1 cellular context compared by ENCODE assay signal in genomic region chr9:128829477-128830251, GRCh38.
TF ChIP-seq lines count a peak whose summit lies in the region.

Gene SPOUT1 (minus strand): TSS chr9:128829794. CDS start chr9:128829780, 14 bp downstream.

TF ChIP-seq in HepG2, 621 proteins besides CTCF, POLR2A, EP300 and RAD21 (continued from another document and continues in another):
- TF ChIP-seq ZBTB42 (CRISPR knock-in tag; IDR thresholded peaks at IDR 0.05) (no peak), ZBTB4 (CRISPR knock-in tag; IDR thresholded peaks at IDR 0.05; ENCODE audit: borderline replicate concordance) (peak; percentile 42; the same call in 1 of the 2 replicates), KDM2A (CRISPR knock-in tag; IDR thresholded peaks at IDR 0.05; ENCODE audit: borderline replicate concordance, low read depth) (peak; percentile 100), KMT2A (CRISPR knock-in tag; IDR thresholded peaks at IDR 0.05) (peak; percentile 84; the same call in 1 of the 2 replicates), ZBTB10 (CRISPR knock-in tag; IDR thresholded peaks at IDR 0.05; ENCODE audit: borderline replicate concordance) (no peak; the same call in 1 of the 2 replicates), ETV5 (CRISPR knock-in tag; IDR thresholded peaks at IDR 0.05; ENCODE audit: borderline replicate concordance) (peak; percentile 76), TEAD3 (CRISPR knock-in tag; optimal IDR thresholded peaks at IDR 0.05; ENCODE audit: borderline replicate concordance) (peak; percentile 67), ATF1 (CRISPR knock-in tag; IDR thresholded peaks at IDR 0.05) (0 out of 2 replicates have a peak, but pooled peaks have one; percentile 19), REST (IDR thresholded peaks at IDR 0.05; ENCODE audit: borderline replicate concordance in 1 of 2, low read depth in 1 of 2, low read length in 2 of 2) (no peak), HIVEP1 (CRISPR knock-in tag; IDR thresholded peaks at IDR 0.05) (no peak), KDM5B (CRISPR knock-in tag; IDR thresholded peaks at IDR 0.05; ENCODE audit: borderline replicate concordance) (peak; percentile 96), GATA4 (IDR thresholded peaks at IDR 0.05; ENCODE audit: borderline replicate concordance, low read depth) (no peak), TRAFD1 (CRISPR knock-in tag; IDR thresholded peaks at IDR 0.05; ENCODE audit: borderline replicate concordance) (no peak), SETDB1 (CRISPR knock-in tag; IDR thresholded peaks at IDR 0.05; ENCODE audit: borderline replicate concordance) (no peak), ZNF570 (CRISPR knock-in tag; IDR thresholded peaks at IDR 0.05; ENCODE audit: borderline replicate concordance) (no peak), RCOR2 (CRISPR knock-in tag; IDR thresholded peaks at IDR 0.05) (no peak), ZBTB39 (CRISPR knock-in tag; IDR thresholded peaks at IDR 0.05) (no peak), KMT2B (CRISPR knock-in tag; IDR thresholded peaks at IDR 0.05) (peak; percentile 78), GRHL1 (CRISPR knock-in tag; conservative IDR thresholded peaks at IDR 0.05) (no peak), CHCHD3 (CRISPR knock-in tag; IDR thresholded peaks at IDR 0.05) (peak; percentile 92; the same call in 1 of the 2 replicates), ZBTB2 (CRISPR knock-in tag; IDR thresholded peaks at IDR 0.05; ENCODE audit: low read depth) (peak; percentile 55; the same call in 1 of the 2 replicates), IRF1 (CRISPR knock-in tag; IDR thresholded peaks at IDR 0.05; ENCODE audit: low read depth) (no peak), MXD4 (CRISPR knock-in tag; IDR thresholded peaks at IDR 0.05) (peak; percentile 91), NR1H2 (CRISPR knock-in tag; IDR thresholded peaks at IDR 0.05; ENCODE audit: borderline replicate concordance, low read depth) (no peak), BCL3 (CRISPR knock-in tag; IDR thresholded peaks at IDR 0.05) (peak; percentile 31; the same call in 1 of the 2 replicates), PAXIP1 (CRISPR knock-in tag; conservative IDR thresholded peaks at IDR 0.05) (peak; percentile 52), GABPA (IDR thresholded peaks at IDR 0.05; ENCODE audit: low read depth, low read length) (peak; percentile 60), GABPA (CRISPR knock-in tag; IDR thresholded peaks at IDR 0.05; ENCODE audit: low read depth) (peak; percentile 85), ZNF720 (CRISPR knock-in tag; IDR thresholded peaks at IDR 0.05) (no peak), ZBTB7A (CRISPR knock-in tag; IDR thresholded peaks at IDR 0.05) (no peak), TBX2 (CRISPR knock-in tag; IDR thresholded peaks at IDR 0.05; ENCODE audit: borderline replicate concordance) (peak; percentile 64), RFXAP (CRISPR knock-in tag; IDR thresholded peaks at IDR 0.05; ENCODE audit: borderline replicate concordance) (peak; percentile 86)
